In the genomic region with DNA sequence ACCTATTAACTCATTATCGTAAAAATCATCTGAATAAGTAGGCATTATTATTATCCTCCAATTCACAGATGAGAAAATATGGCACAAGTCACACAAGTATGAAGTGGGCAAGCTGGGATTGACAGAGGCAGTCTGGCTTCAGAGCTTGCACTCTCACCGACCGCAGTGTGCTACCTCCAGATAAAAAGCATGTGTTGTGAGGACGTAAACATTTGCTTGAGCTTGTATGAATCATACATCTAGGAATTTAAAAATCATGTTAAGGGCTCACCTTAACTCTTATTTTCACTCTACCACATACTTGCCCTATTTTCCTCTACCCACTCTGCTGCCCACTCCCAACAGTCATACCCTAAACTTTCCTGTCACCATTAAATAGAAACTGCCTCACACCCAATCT, we compare ENCODE assay signal across 21 cellular contexts.
DNase-seq lines count a peak whose midpoint lies in the region; ATAC-seq, FAIRE-seq and TF ChIP-seq lines count a peak whose summit lies in the region.
"Had no signal": no experiment of that assay in that cellular context is flagged by ENCODE, and none has a peak within 500 bp of the region (broad histone marks: within the 10 kb centered on the region; RNA-seq: fewer than 3 reads in every experiment).

No MANE protein-coding gene starts in this region.

- peak; percentile 40 for DNase-seq in NCI-H226
- DNase-seq in K562 (ENCODE audit: extremely low read depth in 1 of 4, low spot score in 3 of 4), result no peak
- DNase-seq in glomerular visceral epithelial cell (ENCODE audit: extremely low spot score), result peak; percentile 13
- peak; percentile 35 for DNase-seq in renal cortical epithelial cell (ENCODE audit: low read depth)
- DNase-seq in LoVo (ENCODE audit: low spot score), result no peak
- no peak for DNase-seq in T-helper 2 cell treated with Interferon-gamma antibody and Interleukin-4, amounts not matched to agents 5 μg/mL and 100 μg/mL, for 36 hours (ENCODE audit: low spot score)
- no peak for DNase-seq in cerebellum (ENCODE audit: low spot score)
- DNase-seq: BE2C, COR-L47, DMS 273 treated with DMSO at 0.1 percent for 48 hours, GF-D8, GOT3, KBM-7, NCI-H187, NCI-H345, NCI-H524 treated with DMSO at 0.1 percent for 48 hours, RPMI8226 had no signal

- TF ChIP-seq POLR2A in K562 (conservative IDR thresholded peaks at IDR 0.05), result no peak

- intact Hi-C loops in K562 (cut with micrococcal nuclease), result no loop called here

- H3K79me2 ChIP-seq in K562 (ENCODE audit: control insufficient read depth, insufficient read depth, low read length), result no peaks in the 10 kb centered on the region

- H2AFZ ChIP-seq in K562 (ENCODE audit: low read depth, low read length), result no peak overlapping the region

- no peak overlapping the region for H3K4me2 ChIP-seq in K562 (ENCODE audit: insufficient read depth, low read length)

- no peak for FAIRE-seq in K562 (lab: Jason Lieb, UNC)
- FAIRE-seq: A204.1, GM19239 had no signal

- H3K27ac ChIP-seq in K562 (ENCODE audit: extremely low read depth, low read depth, low read length), result no peak overlapping the region

- H4K20me1 ChIP-seq in K562 (replicated peaks; ENCODE audit: control insufficient read depth, insufficient read depth, low read length), result no peaks in the 10 kb centered on the region

- no peaks in the 10 kb centered on the region for H3K27me3 ChIP-seq in K562 (ENCODE audit: control insufficient read depth in 2 of 2, insufficient read depth in 2 of 2, low read length in 2 of 2)
- H3K27me3 ChIP-seq: BE2C had no signal

- no peaks in the 10 kb centered on the region for H3K9me3 ChIP-seq in K562 (replicated peaks; ENCODE audit: control insufficient read depth, insufficient read depth, low read depth, low read length)
- H3K9me3 ChIP-seq: BE2C had no signal

- BruUV-seq in K562 (replicated peaks; lab: Mats Ljungman, UMichigan), result no TSS peak

- TF ChIP-seq EP300 in K562 (IDR thresholded peaks at IDR 0.05; ENCODE audit: low read length), result no peak

- H3K36me3 Mint-ChIP-seq in T-helper 2 cell treated with Interferon-gamma antibody and Interleukin-4, amounts not matched to agents 5 μg/mL and 100 μg/mL, for 36 hours (ENCODE audit: low read depth), result peaks cover 39% of the 10 kb centered on the region

- H3K4me1 Mint-ChIP-seq in T-helper 2 cell treated with Interferon-gamma antibody and Interleukin-4, amounts not matched to agents 5 μg/mL and 100 μg/mL, for 36 hours (ENCODE audit: low read depth), result peaks cover 9% of the 10 kb centered on the region

- H3K27ac Mint-ChIP-seq in T-helper 2 cell treated with Interferon-gamma antibody and Interleukin-4, amounts not matched to agents 5 μg/mL and 100 μg/mL, for 36 hours, result no peak overlapping the region
- H3K27ac Mint-ChIP-seq: CD4-positive, CD25-positive, alpha-beta regulatory T cell had no signal

- no peaks in the 10 kb centered on the region for H3K4me1 ChIP-seq in K562 (replicated peaks in 1 of 2; ENCODE audit: control insufficient read depth in 2 of 2, insufficient read depth in 2 of 2, low read length in 2 of 2)
- H3K4me1 ChIP-seq: BE2C had no signal

- in situ Hi-C loops in K562 (cut with MboI), result no loop called here

- TF ChIP-seq CTCF in K562 (IDR thresholded peaks at IDR 0.05 in 2 of 3, conservative IDR thresholded peaks at IDR 0.05 in 1 of 3; ENCODE audit: insufficient read depth in 2 of 3, low read depth in 1 of 3, low read length in 3 of 3), result no peak

- POLR2A ChIA-PET in K562 (lab: Yijun Ruan, JAX), result interaction anchor here (1.1 kb wide), 1 partner anchor 10 kb away, joined by 3 read pairs; no protein-coding TSS in a partner anchor

- WGBS in K562 (ENCODE audit: insufficient coverage, low coverage, missing lambda C conversion rate), result 73% methylated on average over 4 of the region's 4 CpGs

- no peaks in the 10 kb centered on the region for H3K9me3 Mint-ChIP-seq in T-helper 2 cell treated with Interferon-gamma antibody and Interleukin-4, amounts not matched to agents 5 μg/mL and 100 μg/mL, for 36 hours
- H3K9me3 Mint-ChIP-seq: CD4-positive, CD25-positive, alpha-beta regulatory T cell had no signal

- TF ChIP-seq RAD21 in K562 (CRISPR knock-in tag; conservative IDR thresholded peaks at IDR 0.05 in 1 of 2, IDR thresholded peaks at IDR 0.05 in 1 of 2), result no peak

- peaks cover 78% of the 10 kb centered on the region for H3K36me3 ChIP-seq in K562 (ENCODE audit: control insufficient read depth, insufficient read depth, low read length)

- no peak overlapping the region for H3K4me3 Mint-ChIP-seq in T-helper 2 cell treated with Interferon-gamma antibody and Interleukin-4, amounts not matched to agents 5 μg/mL and 100 μg/mL, for 36 hours
- H3K4me3 Mint-ChIP-seq: CD4-positive, CD25-positive, alpha-beta regulatory T cell had no signal

- H3K27me3 Mint-ChIP-seq in T-helper 2 cell treated with Interferon-gamma antibody and Interleukin-4, amounts not matched to agents 5 μg/mL and 100 μg/mL, for 36 hours (ENCODE audit: low read depth), result no peaks in the 10 kb centered on the region
- H3K27me3 Mint-ChIP-seq: CD4-positive, CD25-positive, alpha-beta regulatory T cell had no signal

- H3K4me3 ChIP-seq in K562, result no peak overlapping the region

- no peak for ATAC-seq in K562
- ATAC-seq in GM21390 (IDR thresholded peaks at IDR 0.05; ENCODE audit: unreplicated experiment), result no peak

- no peak overlapping the region for H3K9ac ChIP-seq in K562 (ENCODE audit: insufficient read depth in 1 of 2, low read depth in 2 of 2, low read length in 2 of 2)

- H3K9me1 ChIP-seq in K562 (ENCODE audit: control insufficient read depth, insufficient read depth, low read length), result no peaks in the 10 kb centered on the region

- CTCF ChIA-PET in K562 (lab: Yijun Ruan, JAX; ENCODE audit: low intra/inter-chr PET ratio), result no interaction called here

TF ChIP-seq in K562, 482 proteins besides CTCF, POLR2A, EP300 and RAD21:
- no peak for TF ChIP-seq ARHGAP35 (IDR thresholded peaks at IDR 0.05; ENCODE audit: partially characterized antibody)
- peak; percentile 35; the same call in 1 of the 2 replicates for TF ChIP-seq TCF3 (CRISPR knock-in tag; IDR thresholded peaks at IDR 0.05)
- peak; percentile 61 for TF ChIP-seq FOSL1 (tag; conservative IDR thresholded peaks at IDR 0.05)
TF ChIP-seq in K562: peak in this region for 2.

Comparison
In these comparisons a context has a peak if more than half of its experiments do, and no peak if none do; other contexts are left out.
1. DNase-seq: peak in NCI-H226 (single experiment), glomerular visceral epithelial cell (single experiment) and renal cortical epithelial cell (single experiment); none in K562 (0 of 4), LoVo (single experiment), T-helper 2 cell treated with Interferon-gamma antibody and Interleukin-4, amounts not matched to agents 5 μg/mL and 100 μg/mL, for 36 hours (single experiment) and cerebellum (single experiment).